In genomic region chr5:181217805-181218065, GRCh38 we compare ENCODE assay signal across 8 cellular contexts. TPM values are rescaled to one million over a fixed set of nuclear protein-coding genes. Genes with fewer than 3 reads are reported as not detected.
A peak's percentile ranks its signal among the peaks of the same experiment; 100 is the strongest.
DNase-seq lines count a peak whose midpoint lies in the region; ATAC-seq and TF ChIP-seq lines count a peak whose summit lies in the region.

No MANE protein-coding gene starts in this region.

- no peaks in the 10 kb centered on the region for H3K9me3 Mint-ChIP-seq in activated CD8-positive, alpha-beta memory T cell treated with anti-CD3 and anti-CD28 coated beads, Interleukin-2, amount 10 ng/mL, durations not matched to agents 7 days and 5 days (ENCODE audit: low read depth)

- peak overlapping the region; percentile 81 for H3K4me2 ChIP-seq in skeletal muscle satellite cell (ENCODE audit: low read length)

- H3K4me1 ChIP-seq in skeletal muscle satellite cell (ENCODE audit: control insufficient read depth, insufficient read depth, low read length) = peaks cover 11% of the 10 kb centered on the region

- no peak for TF ChIP-seq POLR2A in erythroblast (IDR thresholded peaks at IDR 0.05; ENCODE audit: low read length)

- CTCF ChIA-PET in activated CD8-positive, alpha-beta memory T cell treated with anti-CD3 and anti-CD28 coated beads, Interleukin-2, amount 10 ng/mL, durations not matched to agents 7 days and 5 days (lab: Charles Lee) = interaction anchor here (1.0 kb wide), 1 partner anchor 10 kb away, joined by 3 read pairs; no protein-coding TSS in a partner anchor

- H3K36me3 ChIP-seq in skeletal muscle satellite cell (ENCODE audit: insufficient read depth, low read length) = no peaks in the 10 kb centered on the region

- H3K4me3 ChIP-seq in GM08714 (ENCODE audit: low read length) (peak overlapping the region; percentile 54; the same call in 1 of the 2 replicates), skeletal muscle satellite cell (ENCODE audit: low read length) (peak overlapping the region; percentile 65)

- DNase-seq in activated CD8-positive, alpha-beta memory T cell treated with anti-CD3 and anti-CD28 coated beads, Interleukin-2, amount 10 ng/mL, durations not matched to agents 7 days and 5 days = peak; percentile 67
- DNase-seq in head of caudate nucleus = peak in 33 of 42 donors; percentile 25 to 73 (median 52)
- no peak for DNase-seq in NCI-H526 (lab: John Stamatoyannopoulos, UW)
- no peak for DNase-seq in erythroblast (lab: John Stamatoyannopoulos, UW)
- no peak for DNase-seq in SKM-1 treated with dmso at 0.1 percent for 144 hours (lab: John Stamatoyannopoulos, UW; ENCODE audit: unreplicated experiment)

- H3K27me3 ChIP-seq in skeletal muscle satellite cell (ENCODE audit: control insufficient read depth, insufficient read depth, low read length) = no peaks in the 10 kb centered on the region

- H3K9ac ChIP-seq in skeletal muscle satellite cell (ENCODE audit: low read depth, low read length) = no peak overlapping the region

- peaks cover 6% of the 10 kb centered on the region for H3K36me3 Mint-ChIP-seq in activated CD8-positive, alpha-beta memory T cell treated with anti-CD3 and anti-CD28 coated beads, Interleukin-2, amount 10 ng/mL, durations not matched to agents 7 days and 5 days

- H3K27me3 Mint-ChIP-seq in activated CD8-positive, alpha-beta memory T cell treated with anti-CD3 and anti-CD28 coated beads, Interleukin-2, amount 10 ng/mL, durations not matched to agents 7 days and 5 days = peaks cover 9% of the 10 kb centered on the region

- peak overlapping the region; percentile 91 for H3K27ac Mint-ChIP-seq in activated CD8-positive, alpha-beta memory T cell treated with anti-CD3 and anti-CD28 coated beads, Interleukin-2, amount 10 ng/mL, durations not matched to agents 7 days and 5 days

- peak; percentile 25 for ATAC-seq in HG03064 (IDR thresholded peaks at IDR 0.05; ENCODE audit: low read depth, unreplicated experiment)
- peak; percentile 6 for ATAC-seq in activated CD8-positive, alpha-beta memory T cell treated with anti-CD3 and anti-CD28 coated beads, Interleukin-2, amount 10 ng/mL, durations not matched to agents 7 days and 5 days

- intact Hi-C loops in head of caudate nucleus (cut with DNase I) = no loop called here

- H3K4me1 Mint-ChIP-seq in activated CD8-positive, alpha-beta memory T cell treated with anti-CD3 and anti-CD28 coated beads, Interleukin-2, amount 10 ng/mL, durations not matched to agents 7 days and 5 days = peaks cover 56% of the 10 kb centered on the region

- H3K9me3 ChIP-seq in skeletal muscle satellite cell (replicated peaks; ENCODE audit: low read length) = no peaks in the 10 kb centered on the region

- peak overlapping the region; percentile 78 for H3K4me3 Mint-ChIP-seq in activated CD8-positive, alpha-beta memory T cell treated with anti-CD3 and anti-CD28 coated beads, Interleukin-2, amount 10 ng/mL, durations not matched to agents 7 days and 5 days

RNA-seq across cellular contexts. Expression of gene TRIM41, which starts 5.3 kb away (rescaled TPM):
- 10 to 100 TPM; 40.7 to 44.9 TPM for total RNA-seq in activated CD8-positive, alpha-beta memory T cell treated with anti-CD3 and anti-CD28 coated beads, Interleukin-2, amount 10 ng/mL, durations not matched to agents 7 days and 5 days
- 11.4 and 12.5 TPM in 2 replicates for total RNA-seq in skeletal muscle satellite cell (2012; rRNA removed)

RNA-seq across cellular contexts. Expression of gene TRIM7, which starts 12.7 kb away (rescaled TPM):
- total RNA-seq in activated CD8-positive, alpha-beta memory T cell treated with anti-CD3 and anti-CD28 coated beads, Interleukin-2, amount 10 ng/mL, durations not matched to agents 7 days and 5 days = 1 to 10 TPM; 1.6 to 1.7 TPM
- 4.6 and 6.8 TPM in 2 replicates for total RNA-seq in skeletal muscle satellite cell (2012; rRNA removed)

RNA-seq across cellular contexts. Expression of gene RACK1, which starts 26.0 kb away (rescaled TPM):
- 1,000 to 10,000 TPM; 1,565 to 1,861 TPM for total RNA-seq in activated CD8-positive, alpha-beta memory T cell treated with anti-CD3 and anti-CD28 coated beads, Interleukin-2, amount 10 ng/mL, durations not matched to agents 7 days and 5 days
- 4,235 and 6,485 TPM in 2 replicates for total RNA-seq in skeletal muscle satellite cell (2012; rRNA removed)

RNA-seq across cellular contexts. Expression of gene TRIM52, which starts 43.2 kb away (rescaled TPM):
- 10 to 100 TPM; 20.0 to 26.2 TPM for total RNA-seq in activated CD8-positive, alpha-beta memory T cell treated with anti-CD3 and anti-CD28 coated beads, Interleukin-2, amount 10 ng/mL, durations not matched to agents 7 days and 5 days
- total RNA-seq in skeletal muscle satellite cell (2012; rRNA removed) = 5.2 and 10.1 TPM in 2 replicates

Comparison
In these comparisons a context has a peak if more than half of its experiments do, and no peak if none do; other contexts are left out.
1. DNase-seq: peak in activated CD8-positive, alpha-beta memory T cell treated with anti-CD3 and anti-CD28 coated beads, Interleukin-2, amount 10 ng/mL, durations not matched to agents 7 days and 5 days (single experiment) and head of caudate nucleus (33 of 42); none in NCI-H526 (0 of 2), erythroblast (0 of 2) and SKM-1 treated with dmso at 0.1 percent for 144 hours (single experiment).